Comparison of ENCODE assay signal across 11 cellular contexts in genomic region chr12:108666326-108666995, GRCh38. TPM values are rescaled to one million over a fixed set of nuclear protein-coding genes. Genes with fewer than 3 reads are reported as not detected.
DNase-seq lines count a peak whose midpoint lies in the region; ATAC-seq and TF ChIP-seq lines count a peak whose summit lies in the region.
"Had no signal": no experiment of that assay in that cellular context is flagged by ENCODE, and none has a peak within 500 bp of the region (broad histone marks: within the 10 kb centered on the region; RNA-seq: fewer than 3 reads in every experiment).

No MANE protein-coding gene starts in this region.

- H3K27ac Mint-ChIP-seq in osteocyte (ENCODE audit: unreplicated experiment) (peak overlapping the region; percentile 90), T-cell (no peak overlapping the region)

- H3K36me3 ChIP-seq in BLaER1, result peaks cover 8% of the 10 kb centered on the region

- POLR2A ChIA-PET in T-cell (lab: Charles Lee), result interaction anchor here in 1 of 2 donors (0.6 kb wide), 1 partner anchor 20 kb away, joined by 3 read pairs; no protein-coding TSS in a partner anchor

- ATAC-seq in T-cell (replicated peaks in 1 of 4), result no peak

- H3K9ac ChIP-seq in BLaER1, result peak overlapping the region; percentile 25; the same call in 1 of the 2 replicates

- H3K27me3 Mint-ChIP-seq in osteocyte (ENCODE audit: unreplicated experiment) (no peaks in the 10 kb centered on the region), T-cell (no peaks in the 10 kb centered on the region)

- CTCF ChIA-PET in T-cell (lab: Charles Lee), result interaction anchor here (0.5 to 5.4 kb wide), 7 partner anchors 13 to 196 kb away, joined by 3 to 74 read pairs (median 4); no protein-coding TSS in a partner anchor

- H3K4me1 ChIP-seq in BLaER1, result peaks cover 32% of the 10 kb centered on the region

- no peaks in the 10 kb centered on the region for H3K9me3 ChIP-seq in BLaER1

- no peak overlapping the region for H3K27ac ChIP-seq in BLaER1

- H3K4me3 Mint-ChIP-seq in osteocyte (ENCODE audit: unreplicated experiment) (no peak overlapping the region), T-cell (no peak overlapping the region)

- DNase-seq in RPMI7951 (ENCODE audit: low read depth) (peak; percentile 35), fibroblast of pulmonary artery (ENCODE audit: low read depth) (peak; percentile 65), osteocyte (ENCODE audit: extremely low spot score, unreplicated experiment) (no peak), T-cell (no peak), NCI-H226 (no peak), germinal center (ENCODE audit: low spot score) (no peak)
- DNase-seq in stimulated activated CD4-positive, alpha-beta T cell treated with anti-CD3 and anti-CD28 coated beads, Interleukin-12 subunit alpha, Interleukin-12 subunit beta, amount 100 ng/mL, for 4 hours, result no peak
- DNase-seq: activated naive CD4-positive, alpha-beta T cell; DMS153; stimulated activated CD4-positive, alpha-beta T cell treated with anti-CD3 and anti-CD28 coated beads, Interleukin-1b, Interleukin-23, amount 100 ng/mL, for 48 hours had no signal

- peaks cover 11% of the 10 kb centered on the region for H3K36me3 Mint-ChIP-seq in osteocyte (ENCODE audit: unreplicated experiment)
- no peaks in the 10 kb centered on the region for H3K36me3 Mint-ChIP-seq in T-cell

- H3K4me1 Mint-ChIP-seq in osteocyte (ENCODE audit: unreplicated experiment) (peaks cover 82% of the 10 kb centered on the region), T-cell (peaks cover 8 to 17% (median 8%) of the 10 kb centered on the region in 3 donors)

- peak overlapping the region; percentile 1; the same call in 1 of the 2 replicates for H3K4me2 ChIP-seq in BLaER1

- H4K20me1 ChIP-seq in BLaER1, result peaks cover 63% of the 10 kb centered on the region

- TF ChIP-seq CTCF in fibroblast of pulmonary artery (IDR thresholded peaks at IDR 0.05; ENCODE audit: low read length, missing control alignments) (no peak), osteocyte (IDR thresholded peaks at IDR 0.05) (no peak)

- H3K4me3 ChIP-seq in BLaER1, result no peak overlapping the region
- no peak overlapping the region for H3K4me3 ChIP-seq in fibroblast of pulmonary artery (replicated peaks; ENCODE audit: low read depth, low read length)

- H3K9me3 Mint-ChIP-seq in osteocyte (ENCODE audit: unreplicated experiment), result no peaks in the 10 kb centered on the region
- H3K9me3 Mint-ChIP-seq in T-cell, result no peaks in the 10 kb centered on the region

- H3K27me3 ChIP-seq in BLaER1, result no peaks in the 10 kb centered on the region

RNA-seq across cellular contexts. Expression of gene SELPLG, which starts 32.8 kb away (rescaled TPM):
- 0.88 and 1.7 TPM in 2 replicates for total RNA-seq in RPMI7951 (2014; rRNA removed; shearing (Covaris generic))
- total RNA-seq in osteocyte (0.59 and 0.78 TPM in 2 replicates), T-cell (100 to 1,000 TPM; 102 to 220 (median 215) TPM)

Comparison
In these comparisons a context has a peak if more than half of its experiments do, and no peak if none do; other contexts are left out.
1. DNase-seq: peak in RPMI7951 (single experiment) and fibroblast of pulmonary artery (single experiment); none in osteocyte (single experiment), stimulated activated CD4-positive, alpha-beta T cell treated with anti-CD3 and anti-CD28 coated beads, Interleukin-12 subunit alpha, Interleukin-12 subunit beta, amount 100 ng/mL, for 4 hours (single experiment), T-cell (0 of 34), NCI-H226 (single experiment) and germinal center (single experiment).
2. RNA of gene SELPLG, which starts 32.8 kb away (total RNA-seq): 102 to 220 TPM in T-cell; 0.88 to 1.7 TPM in RPMI7951 and 0.59 to 0.78 TPM in osteocyte; every median in the first group is over 10 times any median in the second.